Comparison of ENCODE assay signal across 1 cellular context in genomic region chr22:46113910-46114517, GRCh38.
TF ChIP-seq lines count a peak whose summit lies in the region.

No MANE protein-coding gene starts in this region.

TF ChIP-seq in HEK293, 187 proteins besides CTCF, POLR2A, EP300 and RAD21 (continued from another document):
- TF ChIP-seq, protein P1, sequence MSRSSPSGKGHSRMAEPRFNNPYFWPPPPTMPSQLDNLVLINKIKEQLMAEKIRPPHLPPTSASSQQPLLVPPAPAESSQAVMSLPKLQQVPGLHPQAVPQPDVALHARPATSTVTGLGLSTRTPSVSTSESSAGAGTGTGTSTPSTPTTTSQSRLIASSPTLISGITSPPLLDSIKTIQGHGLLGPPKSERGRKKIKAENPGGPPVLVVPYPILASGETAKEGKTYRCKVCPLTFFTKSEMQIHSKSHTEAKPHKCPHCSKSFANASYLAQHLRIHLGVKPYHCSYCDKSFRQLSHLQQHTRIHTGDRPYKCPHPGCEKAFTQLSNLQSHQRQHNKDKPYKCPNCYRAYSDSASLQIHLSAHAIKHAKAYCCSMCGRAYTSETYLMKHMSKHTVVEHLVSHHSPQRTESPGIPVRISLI (tag by site-specific recombination; IDR thresholded peaks at IDR 0.05), result no peak
TF ChIP-seq in HEK293: peak in this region for 5.
